ENCODE assay signal across 17 cellular contexts in the genomic region with DNA sequence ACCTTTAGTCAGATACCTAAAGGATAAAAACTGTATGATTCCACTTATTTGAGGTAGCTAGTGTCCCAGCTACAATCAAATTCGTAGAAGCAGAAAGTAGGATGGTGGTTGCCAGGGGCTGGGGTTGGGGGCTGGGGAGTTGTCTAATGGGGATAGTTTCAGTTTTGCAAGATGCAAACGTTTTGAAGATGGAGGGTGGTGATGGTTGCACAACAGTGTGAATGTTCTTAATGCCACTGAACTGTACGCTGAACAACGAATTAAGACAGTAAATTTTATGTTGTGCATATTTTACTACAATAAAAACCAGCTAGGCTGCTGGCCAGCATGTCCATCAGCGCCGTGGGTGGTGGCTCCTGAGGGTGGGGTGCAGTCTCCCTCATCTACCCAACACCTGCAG.
DNase-seq lines count a peak whose midpoint lies in the region; ATAC-seq and TF ChIP-seq lines count a peak whose summit lies in the region.
"Had no signal": no experiment of that assay in that cellular context is flagged by ENCODE, and none has a peak within 500 bp of the region (broad histone marks: within the 10 kb centered on the region; RNA-seq: fewer than 3 reads in every experiment).

No MANE protein-coding gene starts in this region.

- H3K4me3 ChIP-seq in CD4-positive, CD25-positive, alpha-beta regulatory T cell (ENCODE audit: low read depth, low read length), result peak overlapping the region; percentile 44
- H3K4me3 ChIP-seq in DND-41 (ENCODE audit: low read depth in 1 of 2, low read length in 2 of 2) (no peak overlapping the region; a peak in 1 of 4 replicates), thyroid gland (replicated peaks in 1 of 3) (no peak overlapping the region)
- H3K4me3 ChIP-seq: colonic mucosa, gastrocnemius medialis, K562, ovary, thoracic aorta had no signal

- POLR2A ChIA-PET in T-cell (lab: Charles Lee), result interaction anchor here in 1 of 2 donors (0.7 kb wide), 1 partner anchor 11 kb away, joined by 8 read pairs; no protein-coding TSS in a partner anchor

- no peaks in the 10 kb centered on the region for H3K27me3 Mint-ChIP-seq in CD4-positive, CD25-positive, alpha-beta regulatory T cell
- H3K27me3 Mint-ChIP-seq in T-cell (no peaks in the 10 kb centered on the region), H9 (ENCODE audit: low read depth) (peaks cover 12% of the 10 kb centered on the region)

- no peaks in the 10 kb centered on the region for H3K9me3 ChIP-seq in CD4-positive, CD25-positive, alpha-beta regulatory T cell (ENCODE audit: control insufficient read depth in 2 of 2, low read length in 2 of 2)
- no peaks in the 10 kb centered on the region for H3K9me3 ChIP-seq in DND-41 (ENCODE audit: insufficient read depth, low read length, severe bottlenecking)
- H3K9me3 ChIP-seq in H9 (ENCODE audit: control insufficient read depth, low read depth, low read length), result no peaks in the 10 kb centered on the region
- H3K9me3 ChIP-seq in thyroid gland, result no peaks in the 10 kb centered on the region
- H3K9me3 ChIP-seq: colonic mucosa, gastrocnemius medialis, ovary had no signal

- no peak for ATAC-seq in CD4-positive, CD25-positive, alpha-beta regulatory T cell (ENCODE audit: low read depth in 2 of 2)
- ATAC-seq in DND-41 (ENCODE audit: insufficient read depth, low read depth) (peak; percentile 27), T-cell (replicated peaks in 1 of 4) (no peak), left colon (peak; percentile 31)
- ATAC-seq: gastrocnemius medialis, K562, left ventricle myocardium superior had no signal

- intact Hi-C loops in left colon (cut with DNase I, micrococcal nuclease), result no loop called here
- intact Hi-C loops in thyroid gland (cut with DNase I), result no loop called here

- peak overlapping the region; percentile 63 to 94 (median 76) for H3K27ac Mint-ChIP-seq in CD4-positive, CD25-positive, alpha-beta regulatory T cell
- peak overlapping the region; percentile 84 to 93 for H3K27ac Mint-ChIP-seq in T-cell
- no peak overlapping the region for H3K27ac Mint-ChIP-seq in H9

- no CpG with 5 or more reads among the region's 6 CpGs for WGBS in H9 (ENCODE audit: extremely low coverage, insufficient read length, low lambda C conversion rate)
- 82 to 92% methylated on average over 6 of the region's 6 CpGs for WGBS in thyroid gland, 2 donors

- H2AK5ac ChIP-seq in H9 (ENCODE audit: insufficient read length, low read length), result no peak overlapping the region

- H2BK15ac ChIP-seq in H9 (ENCODE audit: low read depth, low read length), result no peak overlapping the region

- H2BK120ac ChIP-seq in H9 (ENCODE audit: low read depth, low read length, poor library complexity, severe bottlenecking), result no peak overlapping the region

- H3T11ph ChIP-seq in H9 (ENCODE audit: low read length), result no peak overlapping the region

- no peak for TF ChIP-seq POLR2A in thyroid gland (IDR thresholded peaks at IDR 0.05)

- H3K79me2 ChIP-seq in DND-41 (ENCODE audit: insufficient read depth, low read length) (no peaks in the 10 kb centered on the region), H9 (ENCODE audit: insufficient read depth, low read length) (no peaks in the 10 kb centered on the region)

- H3K23ac ChIP-seq in H9 (ENCODE audit: insufficient read length, low read depth, low read length), result no peak overlapping the region

- H2BK5ac ChIP-seq in H9 (ENCODE audit: insufficient read length, low read length), result no peak overlapping the region

- TF ChIP-seq CTCF in DND-41 (IDR thresholded peaks at IDR 0.05; ENCODE audit: borderline replicate concordance, extremely low read depth, low read length, poor library complexity, severe bottlenecking), result no peak
- TF ChIP-seq CTCF in H9 (conservative IDR thresholded peaks at IDR 0.05), result no peak
- no peak for TF ChIP-seq CTCF in thyroid gland (IDR thresholded peaks at IDR 0.05)

- peaks cover 20 to 89% (median 58%) of the 10 kb centered on the region in 4 donors for H3K4me1 Mint-ChIP-seq in CD4-positive, CD25-positive, alpha-beta regulatory T cell
- H3K4me1 Mint-ChIP-seq in T-cell (peaks cover 86 to 91% (median 89%) of the 10 kb centered on the region in 3 donors), H9 (peaks cover 27 to 36% of the 10 kb centered on the region in 2 experiments)

- no peak overlapping the region for H3K14ac ChIP-seq in H9 (ENCODE audit: insufficient read depth, low read length)

- CTCF ChIA-PET in T-cell (lab: Charles Lee), result interaction anchor here (0.7 to 1.5 kb wide), 2 partner anchors 56 to 140 kb away, joined by 6 to 8 read pairs; no protein-coding TSS in a partner anchor

- H3K4me1 ChIP-seq in CD4-positive, CD25-positive, alpha-beta regulatory T cell (ENCODE audit: control insufficient read depth, insufficient read depth, low read length, poor library complexity, severe bottlenecking), result peaks cover 64% of the 10 kb centered on the region
- H3K4me1 ChIP-seq in DND-41 (ENCODE audit: insufficient read depth, low read length) (peaks cover 57% of the 10 kb centered on the region), H9 (ENCODE audit: insufficient read depth, low read length) (no peaks in the 10 kb centered on the region; the same call in none of the 2 replicates), thyroid gland (no peaks in the 10 kb centered on the region)
- H3K4me1 ChIP-seq: colonic mucosa had no signal

- no peak overlapping the region for H4K8ac ChIP-seq in H9 (replicated peaks; ENCODE audit: insufficient read length, low read depth, low read length)

- H3K9me3 Mint-ChIP-seq in CD4-positive, CD25-positive, alpha-beta regulatory T cell, result no peaks in the 10 kb centered on the region
- H3K9me3 Mint-ChIP-seq in T-cell (no peaks in the 10 kb centered on the region), H9 (no peaks in the 10 kb centered on the region)

- H2AFZ ChIP-seq in DND-41 (ENCODE audit: low read depth, low read length) (no peak overlapping the region), H9 (ENCODE audit: low read length) (no peak overlapping the region)

- no peaks in the 10 kb centered on the region for H3K23me2 ChIP-seq in H9 (ENCODE audit: insufficient read length, low read depth, low read length, poor library complexity, severe bottlenecking)

- H3K56ac ChIP-seq in H9 (ENCODE audit: insufficient read length, low read depth, low read length), result no peak overlapping the region

- no peaks in the 10 kb centered on the region for H3K27me3 ChIP-seq in CD4-positive, CD25-positive, alpha-beta regulatory T cell (ENCODE audit: control insufficient read depth, insufficient read depth, low read length)
- no peaks in the 10 kb centered on the region for H3K27me3 ChIP-seq in DND-41 (ENCODE audit: insufficient read depth, low read length, poor library complexity)
- no peaks in the 10 kb centered on the region for H3K27me3 ChIP-seq in H9 (ENCODE audit: insufficient read depth, low read length)
- H3K27me3 ChIP-seq in thyroid gland, result no peaks in the 10 kb centered on the region
- H3K27me3 ChIP-seq: colonic mucosa, gastrocnemius medialis, ovary had no signal

- H3K27ac ChIP-seq in CD4-positive, CD25-positive, alpha-beta regulatory T cell (ENCODE audit: insufficient read depth, low read length, poor library complexity, severe bottlenecking), result peak overlapping the region; percentile 75
- H3K27ac ChIP-seq in DND-41 (ENCODE audit: low read length), result peak overlapping the region; percentile 93
- no peak overlapping the region for H3K27ac ChIP-seq in H9 (ENCODE audit: insufficient read length, low read depth, low read length)
- H3K27ac ChIP-seq in thyroid gland, result no peak overlapping the region
- H3K27ac ChIP-seq: colonic mucosa, gastrocnemius medialis, ovary, thoracic aorta had no signal

- H2BK12ac ChIP-seq in H9 (ENCODE audit: insufficient read length, low read depth, low read length), result no peak overlapping the region

- H4K20me1 ChIP-seq in DND-41 (ENCODE audit: insufficient read depth, low read length) (no peaks in the 10 kb centered on the region; the same call in 1 of the 2 replicates), H9 (ENCODE audit: control insufficient read depth, insufficient read depth, insufficient read length) (no peaks in the 10 kb centered on the region)

- H2BK20ac ChIP-seq in H9 (ENCODE audit: low read depth, low read length, poor library complexity, severe bottlenecking), result no peak overlapping the region

- H3K18ac ChIP-seq in H9 (ENCODE audit: insufficient read length, low read depth, low read length), result no peak overlapping the region

- no peaks in the 10 kb centered on the region for H3K79me1 ChIP-seq in H9 (ENCODE audit: insufficient read depth, low read depth, low read length, poor library complexity, severe bottlenecking)

- H3K9ac ChIP-seq in DND-41 (ENCODE audit: low read depth, low read length) (peak overlapping the region; percentile 40; the same call in 1 of the 2 replicates), H9 (ENCODE audit: extremely low read depth, insufficient read length, low read length) (no peak overlapping the region)

- H3K36me3 ChIP-seq in CD4-positive, CD25-positive, alpha-beta regulatory T cell (ENCODE audit: control insufficient read depth, insufficient read depth, low read length), result no peaks in the 10 kb centered on the region
- H3K36me3 ChIP-seq in DND-41 (ENCODE audit: insufficient read depth, low read length), result no peaks in the 10 kb centered on the region
- no peaks in the 10 kb centered on the region for H3K36me3 ChIP-seq in thyroid gland
- H3K36me3 ChIP-seq: colonic mucosa, gastrocnemius medialis, ovary, thoracic aorta had no signal

- no peak overlapping the region for H3K4ac ChIP-seq in H9 (ENCODE audit: low read depth, low read length)

- H3K4me2 ChIP-seq in DND-41 (ENCODE audit: insufficient read depth, low read length) (peak overlapping the region; percentile 44), H9 (ENCODE audit: insufficient read depth, insufficient read length, low read length) (no peak overlapping the region)

- no peak overlapping the region for H4K5ac ChIP-seq in H9 (ENCODE audit: insufficient read length, low read depth, low read length)

- no peaks in the 10 kb centered on the region for H3K36me3 Mint-ChIP-seq in CD4-positive, CD25-positive, alpha-beta regulatory T cell
- H3K36me3 Mint-ChIP-seq in T-cell (no peaks in the 10 kb centered on the region), H9 (ENCODE audit: insufficient read depth in 1 of 3, low read depth in 3 of 3) (no peaks in the 10 kb centered on the region; a peak in 1 of 7 replicates)
- H3K36me3 Mint-ChIP-seq: brain had no signal

- peak in 1 of 3 donors; percentile 36 for DNase-seq in CD4-positive, CD25-positive, alpha-beta regulatory T cell
- DNase-seq in DND-41, result peak; percentile 74
- no peak for DNase-seq in T-cell
- no peak for DNase-seq in left colon
- DNase-seq in HuH-7.5 (ENCODE audit: low spot score), result no peak
- DNase-seq in H9, result no peak
- DNase-seq in thyroid gland, result no peak
- DNase-seq: AML-193, colonic mucosa, gastrocnemius medialis, left ventricle myocardium superior, NCI-H1105, NCI-H526, ovary had no signal

- H3K4me3 Mint-ChIP-seq in CD4-positive, CD25-positive, alpha-beta regulatory T cell, result peak overlapping the region in 3 of 4 donors; percentile 64 to 77 (median 65)
- H3K4me3 Mint-ChIP-seq in T-cell (peak overlapping the region in 1 of 3 donors; percentile 83), H9 (no peak overlapping the region; a peak in 1 of 5 replicates)
- H3K4me3 Mint-ChIP-seq: brain had no signal

- H4K91ac ChIP-seq in H9 (ENCODE audit: insufficient read length, low read depth, low read length), result no peak overlapping the region

Comparison
In these comparisons a context has a peak if more than half of its experiments do, and no peak if none do; other contexts are left out.
1. ATAC-seq: peak in DND-41 (single experiment) and left colon (single experiment); none in CD4-positive, CD25-positive, alpha-beta regulatory T cell (0 of 2) and T-cell (0 of 4).
2. H3K27ac ChIP-seq: peak in CD4-positive, CD25-positive, alpha-beta regulatory T cell (single experiment) and DND-41 (single experiment); none in H9 (single experiment) and thyroid gland (0 of 3).
3. H3K27ac Mint-ChIP-seq: peak in CD4-positive, CD25-positive, alpha-beta regulatory T cell (3 of 3) and T-cell (2 of 2); none in H9 (0 of 3).
4. H3K4me3 Mint-ChIP-seq: peak in CD4-positive, CD25-positive, alpha-beta regulatory T cell (3 of 4); none in H9 (0 of 2).